In the genomic region with DNA sequence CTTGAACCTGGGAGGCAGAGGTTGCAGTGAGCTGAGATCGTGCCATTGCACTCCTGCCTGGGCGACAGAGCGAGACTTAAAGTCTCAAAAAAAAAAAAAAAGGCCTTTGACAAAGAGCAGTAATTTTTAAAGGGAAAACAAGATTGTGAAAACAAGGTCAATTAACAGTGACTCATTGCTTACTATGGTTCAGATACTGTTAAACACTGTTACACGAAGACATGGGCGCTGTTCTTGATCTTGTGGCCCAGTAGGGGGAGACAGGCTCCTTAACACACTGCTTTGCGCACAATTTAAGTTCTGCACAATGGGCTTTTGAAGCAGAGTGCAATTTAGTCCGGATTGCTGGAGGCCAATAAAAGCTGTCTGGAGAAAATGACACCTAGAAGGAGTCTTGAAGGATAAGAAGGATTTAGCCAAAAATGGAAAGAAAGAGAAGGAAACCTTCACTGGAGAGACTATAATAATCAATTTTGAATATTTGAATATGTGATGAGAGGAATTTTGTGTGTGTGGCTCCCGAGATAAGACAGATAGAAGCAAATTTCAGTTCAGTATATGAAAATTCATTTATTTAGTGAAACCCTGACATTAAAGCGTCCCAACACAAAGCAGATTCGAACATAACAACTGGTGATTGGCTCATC, we compare ENCODE assay signal across 8 cellular contexts. TPM values are rescaled to one million over a fixed set of nuclear protein-coding genes. Genes with fewer than 3 reads are reported as not detected.
DNase-seq lines count a peak whose midpoint lies in the region; ATAC-seq and TF ChIP-seq lines count a peak whose summit lies in the region.

No MANE protein-coding gene starts in this region.

- H3K9me3 ChIP-seq in stomach = no peaks in the 10 kb centered on the region

- no peak overlapping the region for H3K27ac ChIP-seq in stomach

- ATAC-seq in GM18502 (IDR thresholded peaks at IDR 0.05; ENCODE audit: poor library complexity, unreplicated experiment) = peak; percentile 80
- peak; percentile 78 for ATAC-seq in central memory CD8-positive, alpha-beta T cell (replicated peaks; ENCODE audit: extremely low read depth, poor library complexity, severe bottlenecking)
- peak; percentile 98 for ATAC-seq in left lobe of liver
- ATAC-seq in HG02981 (IDR thresholded peaks at IDR 0.05; ENCODE audit: unreplicated experiment) = no peak

- no peak for TF ChIP-seq EP300 in stomach (IDR thresholded peaks at IDR 0.05)

- TF ChIP-seq CTCF in AG09309 (IDR thresholded peaks at IDR 0.05; ENCODE audit: control insufficient read depth, insufficient read depth, low read depth, low read length, missing control alignments) = peak; percentile 83
- TF ChIP-seq CTCF in stomach (IDR thresholded peaks at IDR 0.05) = peak in 4 of 7 experiments; percentile 37 to 66 (median 58)

- H3K4me1 ChIP-seq in stomach = peaks cover 3 to 17% (median 5%) of the 10 kb centered on the region in 4 donors

- TF ChIP-seq POLR2A in stomach (IDR thresholded peaks at IDR 0.05) = no peak

- H3K27me3 ChIP-seq in stomach = no peaks in the 10 kb centered on the region

- no peak overlapping the region for H3K4me3 ChIP-seq in AG09309 (ENCODE audit: control insufficient read depth, low read depth, low read length)
- no peak overlapping the region for H3K4me3 ChIP-seq in stomach

- H3K36me3 ChIP-seq in stomach = peaks cover 1 to 51% (median 44%) of the 10 kb centered on the region in 4 donors

- no peak for DNase-seq in AG09309 (ENCODE audit: low read depth)
- peak; percentile 49 for DNase-seq in NCI-H1105 (lab: John Stamatoyannopoulos, UW)
- DNase-seq in T-helper 2 cell treated with Interferon-gamma antibody and Interleukin-4, amounts not matched to agents 5 μg/mL and 100 μg/mL, for 36 hours (ENCODE audit: low spot score) = peak; percentile 44
- no peak for DNase-seq in central memory CD8-positive, alpha-beta T cell (ENCODE audit: low spot score in 2 of 2)
- peak; percentile 57 for DNase-seq in left lobe of liver (ENCODE audit: low spot score)
- DNase-seq in stomach = peak; percentile 44

- H3K36me3 Mint-ChIP-seq in T-helper 2 cell treated with Interferon-gamma antibody and Interleukin-4, amounts not matched to agents 5 μg/mL and 100 μg/mL, for 36 hours (ENCODE audit: low read depth) = peaks cover 44% of the 10 kb centered on the region
- peaks cover 24% of the 10 kb centered on the region for H3K36me3 Mint-ChIP-seq in central memory CD8-positive, alpha-beta T cell (ENCODE audit: insufficient read depth)

- no peaks in the 10 kb centered on the region for H3K9me3 Mint-ChIP-seq in T-helper 2 cell treated with Interferon-gamma antibody and Interleukin-4, amounts not matched to agents 5 μg/mL and 100 μg/mL, for 36 hours
- no peaks in the 10 kb centered on the region for H3K9me3 Mint-ChIP-seq in central memory CD8-positive, alpha-beta T cell

- intact Hi-C loops in stomach (cut with DNase I; ENCODE audit: low total_unique reads) = no loop called here

- WGBS in stomach, 5 donors = 42 to 51% (median 45%) methylated on average over 10 of the region's 10 CpGs

- no peak overlapping the region for H3K4me3 Mint-ChIP-seq in T-helper 2 cell treated with Interferon-gamma antibody and Interleukin-4, amounts not matched to agents 5 μg/mL and 100 μg/mL, for 36 hours
- H3K4me3 Mint-ChIP-seq in central memory CD8-positive, alpha-beta T cell = no peak overlapping the region

- H3K4me1 Mint-ChIP-seq in T-helper 2 cell treated with Interferon-gamma antibody and Interleukin-4, amounts not matched to agents 5 μg/mL and 100 μg/mL, for 36 hours (ENCODE audit: low read depth) = peaks cover 26% of the 10 kb centered on the region
- H3K4me1 Mint-ChIP-seq in central memory CD8-positive, alpha-beta T cell = peaks cover 10% of the 10 kb centered on the region

- H3K27ac Mint-ChIP-seq in T-helper 2 cell treated with Interferon-gamma antibody and Interleukin-4, amounts not matched to agents 5 μg/mL and 100 μg/mL, for 36 hours = no peak overlapping the region
- no peak overlapping the region for H3K27ac Mint-ChIP-seq in central memory CD8-positive, alpha-beta T cell (ENCODE audit: low read depth)

- no peaks in the 10 kb centered on the region for H3K27me3 Mint-ChIP-seq in T-helper 2 cell treated with Interferon-gamma antibody and Interleukin-4, amounts not matched to agents 5 μg/mL and 100 μg/mL, for 36 hours (ENCODE audit: low read depth)
- no peaks in the 10 kb centered on the region for H3K27me3 Mint-ChIP-seq in central memory CD8-positive, alpha-beta T cell

RNA-seq across cellular contexts. Expression of a gene that starts 6.0 kb away (rescaled TPM):
- total RNA-seq in left lobe of liver (10.2 TPM), stomach (100 to 1,000 TPM in 1 of 5 donors, 10 to 100 TPM in 4; 10.7 to 109 (median 28.4) TPM)
- polyA plus RNA-seq in stomach = 1 to 10 TPM; 3.8 to 5.0 (median 4.1) TPM

RNA-seq across cellular contexts. Expression of a gene that starts 22.4 kb away (rescaled TPM):
- total RNA-seq in left lobe of liver = 9.3 TPM
- 10 to 100 TPM in 4 of 5 donors, 1 to 10 TPM in 1; 1.2 to 51.9 (median 39.0) TPM for total RNA-seq in stomach
- 1 to 10 TPM; 5.2 to 9.0 (median 6.3) TPM for polyA plus RNA-seq in stomach

RNA-seq across cellular contexts. Expression of a gene that starts 25.6 kb away (rescaled TPM):
- total RNA-seq in left lobe of liver = 53.2 TPM
- 100 to 1,000 TPM in 1 of 5 donors, 10 to 100 TPM in 3, 1 to 10 TPM in 1; 2.6 to 109 (median 78.6) TPM for total RNA-seq in stomach
- 10 to 100 TPM; 35.6 to 44.5 (median 42.0) TPM for polyA plus RNA-seq in stomach

Comparison
In these comparisons a context has a peak if more than half of its experiments do, and no peak if none do; other contexts are left out.
1. DNase-seq: peak in NCI-H1105 (single experiment), T-helper 2 cell treated with Interferon-gamma antibody and Interleukin-4, amounts not matched to agents 5 μg/mL and 100 μg/mL, for 36 hours (single experiment), left lobe of liver (single experiment) and stomach (single experiment); none in AG09309 (single experiment) and central memory CD8-positive, alpha-beta T cell (0 of 2).